ENCODE assay signal across 10 cellular contexts in genomic region chr6:33577718-33578117, GRCh38. TPM values are rescaled to one million over a fixed set of nuclear protein-coding genes. Genes with fewer than 3 reads are reported as not detected.
DNase-seq lines count a peak whose midpoint lies in the region; ATAC-seq and TF ChIP-seq lines count a peak whose summit lies in the region.
"Had no signal": no experiment of that assay in that cellular context is flagged by ENCODE, and none has a peak within 500 bp of the region (broad histone marks: within the 10 kb centered on the region; RNA-seq: fewer than 3 reads in every experiment).

No MANE protein-coding gene starts in this region.

- H3K9me3 Mint-ChIP-seq in CD14-positive monocyte (no peaks in the 10 kb centered on the region), MCF 10A (ENCODE audit: unreplicated experiment) (no peaks in the 10 kb centered on the region)
- H3K9me3 Mint-ChIP-seq in natural killer cell treated with Interleukin-12 subunit alpha and Interleukin-12 subunit beta and Interleukin-15 and Interleukin-18, amount 100 ng/mL, for 72 hours, result no peaks in the 10 kb centered on the region
- H3K9me3 Mint-ChIP-seq: H9 had no signal

- TF ChIP-seq CTCF in CD14-positive monocyte (IDR thresholded peaks at IDR 0.05) (no peak), MCF 10A (IDR thresholded peaks at IDR 0.05; ENCODE audit: unreplicated experiment) (no peak)

- POLR2A ChIA-PET in MCF 10A (lab: Yijun Ruan, JAX), result interaction anchor here (1.0 to 2.1 kb wide), 8 partner anchors 10 to 160 kb away, joined by 3 to 15 read pairs (median 6); partner anchors contain the start of genes CUTA and ZBTB9

- intact Hi-C loops in CD14-positive monocyte (cut with micrococcal nuclease), result no loop called here
- intact Hi-C loops in MCF 10A (cut with micrococcal nuclease), result no loop called here

- in situ Hi-C loops in KBM-7 (cut with MboI; ENCODE audit: low pct_unique_long_range_greater_than_20kb, low sequenced_read_pairs), result no loop called here

- H3K27me3 Mint-ChIP-seq in CD14-positive monocyte (ENCODE audit: low read depth in 3 of 3) (no peaks in the 10 kb centered on the region), MCF 10A (ENCODE audit: insufficient read depth, unreplicated experiment) (no peaks in the 10 kb centered on the region)
- H3K27me3 Mint-ChIP-seq in natural killer cell treated with Interleukin-12 subunit alpha and Interleukin-12 subunit beta and Interleukin-15 and Interleukin-18, amount 100 ng/mL, for 72 hours, result no peaks in the 10 kb centered on the region

- H3K4me3 Mint-ChIP-seq in CD14-positive monocyte (peak overlapping the region; percentile 70 to 94), MCF 10A (ENCODE audit: unreplicated experiment) (peak overlapping the region; percentile 74)
- H3K4me3 Mint-ChIP-seq in natural killer cell treated with Interleukin-12 subunit alpha and Interleukin-12 subunit beta and Interleukin-15 and Interleukin-18, amount 100 ng/mL, for 72 hours, result peak overlapping the region; percentile 100

- CTCF ChIA-PET in MCF 10A (lab: Yijun Ruan, JAX), result interaction anchor here (1.7 kb wide), 1 partner anchor 134 kb away, joined by 3 read pairs; the partner anchor contains the start of gene UQCC2

- DNase-seq in CD14-positive monocyte (ENCODE audit: low spot score), result no peak
- DNase-seq in KBM-7, result peak; percentile 4
- DNase-seq in MCF 10A (ENCODE audit: unreplicated experiment), result no peak
- DNase-seq in natural killer cell treated with Interleukin-12 subunit alpha and Interleukin-12 subunit beta and Interleukin-15 and Interleukin-18, amount 100 ng/mL, for 72 hours (ENCODE audit: low spot score), result no peak
- DNase-seq in NCI-H187 (lab: John Stamatoyannopoulos, UW), result no peak
- no peak for DNase-seq in stimulated activated CD4-positive, alpha-beta T cell treated with anti-CD3 and anti-CD28 coated beads, Interleukin-12 subunit alpha, Interleukin-12 subunit beta, amount 100 ng/mL, for 4 hours
- no peak for DNase-seq in dedifferentiated amniotic fluid mesenchymal stem cell (ENCODE audit: extremely low spot score)
- DNase-seq: H9; stimulated activated CD8-positive, alpha-beta memory T cell treated with anti-CD3 and anti-CD28 coated beads, Interleukin-4, amount 100 ng/mL, for 48 hours had no signal

- H3K27ac Mint-ChIP-seq in CD14-positive monocyte (peak overlapping the region; percentile 91 to 97 (median 93)), MCF 10A (ENCODE audit: low read depth, unreplicated experiment) (peak overlapping the region; percentile 97)
- peak overlapping the region; percentile 99 to 100 for H3K27ac Mint-ChIP-seq in natural killer cell treated with Interleukin-12 subunit alpha and Interleukin-12 subunit beta and Interleukin-15 and Interleukin-18, amount 100 ng/mL, for 72 hours

- no TSS peak for BruUV-seq in MCF 10A (replicated peaks; lab: Mats Ljungman, UMichigan)

- H3K4me1 Mint-ChIP-seq in CD14-positive monocyte, result peaks cover 31% of the 10 kb centered on the region
- H3K4me1 Mint-ChIP-seq in MCF 10A (ENCODE audit: insufficient read depth, unreplicated experiment), result peaks cover 28% of the 10 kb centered on the region
- H3K4me1 Mint-ChIP-seq in natural killer cell treated with Interleukin-12 subunit alpha and Interleukin-12 subunit beta and Interleukin-15 and Interleukin-18, amount 100 ng/mL, for 72 hours (ENCODE audit: low read depth in 2 of 2), result peaks cover 20 to 32% of the 10 kb centered on the region in 2 donors

- no peak for ATAC-seq in natural killer cell treated with Interleukin-12 subunit alpha and Interleukin-12 subunit beta and Interleukin-15 and Interleukin-18, amount 100 ng/mL, for 72 hours
- ATAC-seq in GM21390 (IDR thresholded peaks at IDR 0.05; ENCODE audit: unreplicated experiment), result no peak

- H3K36me3 Mint-ChIP-seq in CD14-positive monocyte (peaks cover 36 to 41% of the 10 kb centered on the region in 2 donors), MCF 10A (ENCODE audit: insufficient read depth, unreplicated experiment) (peaks cover 36% of the 10 kb centered on the region)
- peaks cover 12% of the 10 kb centered on the region for H3K36me3 Mint-ChIP-seq in natural killer cell treated with Interleukin-12 subunit alpha and Interleukin-12 subunit beta and Interleukin-15 and Interleukin-18, amount 100 ng/mL, for 72 hours

RNA-seq across cellular contexts. Expression of gene BAK1, which starts 2.4 kb away (rescaled TPM):
- polyA plus RNA-seq in CD14-positive monocyte, result 10 to 100 TPM; 27.8 to 34.0 TPM
- total RNA-seq in MCF 10A (2022), result 45.8 and 57.7 TPM in 2 replicates
- 100 to 1,000 TPM; 101 to 103 TPM for total RNA-seq in natural killer cell treated with Interleukin-12 subunit alpha and Interleukin-12 subunit beta and Interleukin-15 and Interleukin-18, amount 100 ng/mL, for 72 hours

RNA-seq across cellular contexts. Expression of gene ITPR3, which starts 43.4 kb away (rescaled TPM):
- polyA plus RNA-seq in CD14-positive monocyte, result not detected
- 86.9 and 109 TPM in 2 replicates for total RNA-seq in MCF 10A (2022)
- total RNA-seq in natural killer cell treated with Interleukin-12 subunit alpha and Interleukin-12 subunit beta and Interleukin-15 and Interleukin-18, amount 100 ng/mL, for 72 hours, result 10 to 100 TPM; 27.6 to 77.6 TPM
